In the genomic region with DNA sequence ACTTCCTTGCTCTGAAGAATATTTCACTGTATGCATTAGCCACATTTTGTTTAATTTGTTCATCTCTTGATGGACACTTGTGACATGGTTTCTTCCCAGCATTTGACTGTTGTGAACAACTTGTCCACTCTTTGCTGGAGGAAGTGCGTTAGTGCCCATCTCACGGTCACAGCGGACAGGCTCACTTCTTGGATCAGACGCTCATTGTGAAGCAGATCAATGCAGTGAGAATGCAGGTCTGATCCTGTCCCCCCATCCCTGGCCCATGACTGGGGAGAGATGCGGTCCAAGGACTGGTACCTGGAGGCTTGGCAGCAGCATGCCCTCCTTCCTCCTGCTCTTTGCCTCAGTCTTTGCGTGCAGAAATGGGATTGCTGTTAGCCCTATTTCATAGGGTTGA, we compare ENCODE assay signal across 17 cellular contexts. TPM values are rescaled to one million over a fixed set of nuclear protein-coding genes. Genes with fewer than 3 reads are reported as not detected.
DNase-seq lines count a peak whose midpoint lies in the region; ATAC-seq lines count a peak whose summit lies in the region.
"Had no signal": no experiment of that assay in that cellular context is flagged by ENCODE, and none has a peak within 500 bp of the region (broad histone marks: within the 10 kb centered on the region; RNA-seq: fewer than 3 reads in every experiment).

No MANE protein-coding gene starts in this region.

- no peak overlapping the region for H3K4me3 ChIP-seq in H7 (ENCODE audit: insufficient read depth, low read depth, low read length)
- H3K4me3 ChIP-seq: A549 had no signal

- H3K27me3 ChIP-seq in H7 (ENCODE audit: control insufficient read depth, insufficient read depth, low read length), result no peaks in the 10 kb centered on the region
- H3K27me3 ChIP-seq: BLaER1 treated with 17β-estradiol and CSF1 and Interleukin-3, amounts not matched to agents 10 nM and 100 nM had no signal

- H3K36me3 ChIP-seq in H7 (replicated peaks; ENCODE audit: control insufficient read depth, insufficient read depth, low read length), result no peaks in the 10 kb centered on the region
- H3K36me3 ChIP-seq: BLaER1 treated with 17β-estradiol and CSF1 and Interleukin-3, amounts not matched to agents 10 nM and 100 nM had no signal

- ATAC-seq in HG03469 (IDR thresholded peaks at IDR 0.05; ENCODE audit: unreplicated experiment) (no peak), HG03280 (IDR thresholded peaks at IDR 0.05; ENCODE audit: unreplicated experiment) (no peak)
- ATAC-seq: A549; CD8-positive, alpha-beta T cell had no signal

- intact Hi-C loops in posterior vena cava (cut with DNase I), result no loop called here

- peak; percentile 13 for DNase-seq in islet precursor cell
- DNase-seq in mesenteric fat pad (ENCODE audit: low spot score), result peak; percentile 80
- DNase-seq in posterior vena cava (ENCODE audit: low spot score), result peak; percentile 25
- no peak for DNase-seq in H7
- DNase-seq: 8988T; AML-193; Caco-2; Calu3; CD4-positive, alpha-beta T cell; CD8-positive, alpha-beta T cell; DMS79 treated with DMSO at 0.1 percent for 48 hours; GF-D8 had no signal

RNA-seq across cellular contexts. Expression of a gene that starts 41.5 kb away (rescaled TPM):
- 46.0 TPM for total RNA-seq in mesenteric fat pad
- total RNA-seq in posterior vena cava, result 10 to 100 TPM; 46.7 to 50.8 TPM
- total RNA-seq in H7 (2014; rRNA removed; shearing (Covaris generic)), result 44.5 and 47.9 TPM in 2 replicates
- total RNA-seq: B cell; CD4-positive, alpha-beta T cell; CD8-positive, alpha-beta T cell had no signal
